In genomic region chr5:83474170-83474796, GRCh38 we compare ENCODE assay signal across 1 cellular context.
A peak's percentile ranks its signal among the peaks of the same experiment; 100 is the strongest.
TF ChIP-seq lines count a peak whose summit lies in the region.

No MANE protein-coding gene starts in this region.

TF ChIP-seq in H1, 55 proteins besides CTCF, POLR2A, EP300 and RAD21 (continued from another document):
- TF ChIP-seq CHD7 (IDR thresholded peaks at IDR 0.05; ENCODE audit: insufficient replicate concordance, low read length) (no peak), CHD2 (IDR thresholded peaks at IDR 0.05; ENCODE audit: low read length) (0 out of 2 replicates have a peak, but pooled peaks have one; percentile 34), HDAC6 (IDR thresholded peaks at IDR 0.05; ENCODE audit: low read depth, low read length) (no peak), BACH1 (IDR thresholded peaks at IDR 0.05; ENCODE audit: low read length) (peak; percentile 34; the same call in 1 of the 2 replicates), NANOG (IDR thresholded peaks at IDR 0.05; ENCODE audit: insufficient read depth, low read depth, low read length, poor library complexity, severe bottlenecking) (peak; percentile 27), SUZ12 (IDR thresholded peaks at IDR 0.05; ENCODE audit: low read length) (no peak), SIX5 (IDR thresholded peaks at IDR 0.05; ENCODE audit: low read depth, low read length) (no peak), USF2 (IDR thresholded peaks at IDR 0.05; ENCODE audit: low read length) (peak; percentile 43), EGR1 (IDR thresholded peaks at IDR 0.05; ENCODE audit: borderline replicate concordance, low read depth, low read length) (peak; percentile 70; the same call in 1 of the 2 replicates), TBP (IDR thresholded peaks at IDR 0.05; ENCODE audit: low read depth, low read length) (peak; percentile 54; the same call in 1 of the 2 replicates), HDAC2 (IDR thresholded peaks at IDR 0.05; ENCODE audit: borderline replicate concordance in 1 of 2, low read depth in 2 of 2, low read length in 2 of 2) (peak in 1 of 2 experiments; percentile 57; a peak in 1 of 4 replicates), TEAD4 (IDR thresholded peaks at IDR 0.05; ENCODE audit: low read depth, low read length) (no peak), GABPA (IDR thresholded peaks at IDR 0.05; ENCODE audit: borderline replicate concordance, insufficient read depth, low read length) (no peak), SRF (IDR thresholded peaks at IDR 0.05; ENCODE audit: low read depth, low read length) (no peak; the same call in 1 of the 2 replicates), JUN (IDR thresholded peaks at IDR 0.05; ENCODE audit: low read depth, low read length) (no peak), SP2 (IDR thresholded peaks at IDR 0.05; ENCODE audit: low read length) (no peak), CEBPB (IDR thresholded peaks at IDR 0.05; ENCODE audit: low read depth, low read length) (no peak), CTBP2 (IDR thresholded peaks at IDR 0.05; ENCODE audit: borderline replicate concordance, insufficient read depth, insufficient read length, low read length) (no peak), TCF12 (IDR thresholded peaks at IDR 0.05; ENCODE audit: low read depth, low read length) (0 out of 2 replicates have a peak, but pooled peaks have one; percentile 49), KDM4A (IDR thresholded peaks at IDR 0.05; ENCODE audit: low read depth, low read length, severe bottlenecking) (no peak), NRF1 (IDR thresholded peaks at IDR 0.05; ENCODE audit: low read depth, low read length) (no peak), SIN3A (conservative IDR thresholded peaks at IDR 0.05 in 1 of 2, IDR thresholded peaks at IDR 0.05 in 1 of 2; ENCODE audit: low read depth in 1 of 2, low read length in 2 of 2) (peak in 1 of 2 experiments; percentile 79; a peak in 1 of 4 replicates), ATF2 (IDR thresholded peaks at IDR 0.05; ENCODE audit: low read length) (no peak), POLR2AphosphoS5 (IDR thresholded peaks at IDR 0.05; ENCODE audit: low read depth, low read length) (peak; percentile 81), ATF3 (IDR thresholded peaks at IDR 0.05; ENCODE audit: insufficient read depth, low read depth, low read length) (no peak), SP4 (IDR thresholded peaks at IDR 0.05; ENCODE audit: low read length) (0 out of 2 replicates have a peak, but pooled peaks have one; percentile 4), TAF1 (IDR thresholded peaks at IDR 0.05; ENCODE audit: low read depth, low read length) (peak; percentile 66), SAP30 (IDR thresholded peaks at IDR 0.05; ENCODE audit: insufficient read depth, insufficient replicate concordance, low read length) (peak; percentile 24), CBX5 (IDR thresholded peaks at IDR 0.05; ENCODE audit: low read depth, low read length) (no peak), CREB1 (IDR thresholded peaks at IDR 0.05) (peak; percentile 13; the same call in 1 of the 2 replicates), ASH2L (IDR thresholded peaks at IDR 0.05; ENCODE audit: low read length) (peak; percentile 18), TAF7 (optimal IDR thresholded peaks at IDR 0.05; ENCODE audit: borderline replicate concordance, low read depth, low read length) (peak; percentile 76), E2F6 (IDR thresholded peaks at IDR 0.05) (peak; percentile 82)
